Comparison of ENCODE assay signal across 8 cellular contexts in genomic region chr7:117012284-117013174, GRCh38. TPM values are rescaled to one million over a fixed set of nuclear protein-coding genes. Genes with fewer than 3 reads are reported as not detected.
DNase-seq lines count a peak whose midpoint lies in the region; ATAC-seq and TF ChIP-seq lines count a peak whose summit lies in the region.

No MANE protein-coding gene starts in this region.

- no peak overlapping the region for H3K27ac Mint-ChIP-seq in CD14-positive monocyte

- H3K27me3 Mint-ChIP-seq in CD14-positive monocyte (ENCODE audit: low read depth in 3 of 3) = peaks cover 2 to 9% (median 5%) of the 10 kb centered on the region in 3 donors

- H3K4me1 ChIP-seq in Peyer's patch = peaks cover 0 to 4% (median 1%) of the 10 kb centered on the region in 4 donors

- intact Hi-C loops in CD14-positive monocyte (cut with micrococcal nuclease) = no loop called here
- intact Hi-C loops in head of caudate nucleus (cut with DNase I) = no loop called here

- TF ChIP-seq CTCF in CD14-positive monocyte (IDR thresholded peaks at IDR 0.05) (peak; percentile 12), Peyer's patch (IDR thresholded peaks at IDR 0.05) (peak in 5 of 6 experiments; percentile 9 to 36 (median 26))

- DNase-seq in CD14-positive monocyte (ENCODE audit: low spot score) (no peak), Peyer's patch (no peak), germinal center (ENCODE audit: low spot score) (peak; percentile 14), A172 (ENCODE audit: low spot score) (no peak), head of caudate nucleus (no peak), GM19238 (ENCODE audit: insufficient read length, low spot score) (no peak)

- H3K27ac ChIP-seq in Peyer's patch = no peak overlapping the region

- ATAC-seq in GM19025 (IDR thresholded peaks at IDR 0.05; ENCODE audit: low read depth, unreplicated experiment) (peak; percentile 10), HG03108 (IDR thresholded peaks at IDR 0.05; ENCODE audit: unreplicated experiment) (peak; percentile 2)

- no peak overlapping the region for H3K4me3 ChIP-seq in Peyer's patch

- no peaks in the 10 kb centered on the region for H3K9me3 ChIP-seq in Peyer's patch

- no peaks in the 10 kb centered on the region for H3K27me3 ChIP-seq in Peyer's patch

- H3K36me3 Mint-ChIP-seq in CD14-positive monocyte = peaks cover 0 to 6% of the 10 kb centered on the region in 2 donors

- H3K9me3 Mint-ChIP-seq in CD14-positive monocyte = no peaks in the 10 kb centered on the region

- TF ChIP-seq POLR2A in Peyer's patch (IDR thresholded peaks at IDR 0.05) = no peak

- peaks cover 61% of the 10 kb centered on the region for H3K4me1 Mint-ChIP-seq in CD14-positive monocyte

- no peaks in the 10 kb centered on the region for H3K36me3 ChIP-seq in Peyer's patch

- H3K4me3 Mint-ChIP-seq in CD14-positive monocyte = no peak overlapping the region

RNA-seq across cellular contexts. Expression of gene ST7, which starts 59.2 kb away (rescaled TPM):
- 1 to 10 TPM; 3.6 to 5.5 TPM for polyA plus RNA-seq in CD14-positive monocyte
- 10 to 100 TPM; 26.8 to 39.6 (median 29.8) TPM for total RNA-seq in Peyer's patch
- total RNA-seq in A172 (2014; rRNA removed; shearing (Covaris generic)) = 11.9 and 12.9 TPM in 2 replicates
